In the genomic region with DNA sequence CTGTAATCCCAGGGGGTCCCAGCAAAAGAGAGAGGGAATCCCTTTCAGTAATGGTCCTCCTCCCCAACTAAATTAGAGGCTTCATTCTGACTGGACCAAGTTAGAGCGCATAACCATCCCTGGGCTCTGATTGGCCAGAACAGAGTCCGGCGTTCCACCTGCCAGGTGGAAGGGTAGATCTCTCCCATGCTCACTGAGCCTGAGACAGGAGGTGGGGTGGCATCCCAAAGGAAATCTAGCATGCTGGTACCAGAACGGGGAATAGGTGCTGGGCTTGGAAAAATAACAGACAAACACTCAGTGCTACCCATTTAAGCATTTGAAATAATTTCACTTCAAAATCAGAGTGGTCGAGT, we compare ENCODE assay signal across 16 cellular contexts. TPM values are rescaled to one million over a fixed set of nuclear protein-coding genes. Genes with fewer than 3 reads are reported as not detected.
DNase-seq lines count a peak whose midpoint lies in the region; ATAC-seq and TF ChIP-seq lines count a peak whose summit lies in the region.
"Had no signal": no experiment of that assay in that cellular context is flagged by ENCODE, and none has a peak within 500 bp of the region (broad histone marks: within the 10 kb centered on the region; RNA-seq: fewer than 3 reads in every experiment).

No MANE protein-coding gene starts in this region.

- no peak for TF ChIP-seq CTCF in GM06990 (IDR thresholded peaks at IDR 0.05; ENCODE audit: insufficient read depth, low read length, poor library complexity, severe bottlenecking)
- TF ChIP-seq CTCF in HL-60 (IDR thresholded peaks at IDR 0.05; ENCODE audit: insufficient read depth, low read length): no peak

- no peaks in the 10 kb centered on the region for H3K27me3 ChIP-seq in GM06990 (replicated peaks; ENCODE audit: control insufficient read depth, insufficient read depth, low read length)
- no peaks in the 10 kb centered on the region for H3K27me3 ChIP-seq in HL-60 (ENCODE audit: insufficient read depth, poor library complexity, severe bottlenecking)

- no peaks in the 10 kb centered on the region for H3K36me3 ChIP-seq in GM06990 (ENCODE audit: control insufficient read depth, insufficient read depth, low read length)

- H3K4me3 ChIP-seq in GM06990 (replicated peaks; ENCODE audit: low read depth, low read length): 0 out of 2 replicates have a peak overlapping the region, but pooled peaks have one; percentile 7
- no peak overlapping the region for H3K4me3 ChIP-seq in HL-60 (replicated peaks; ENCODE audit: insufficient read depth, low read length)

- no peak for DNase-seq in GM06990 (ENCODE audit: extremely low read depth, insufficient read length)
- no peak for DNase-seq in HL-60 (ENCODE audit: low read depth in 1 of 2, low spot score in 1 of 2)
- no peak for DNase-seq in iPS-NIHi7 (ENCODE audit: extremely low spot score)
- no peak for DNase-seq in NCI-H2171 (lab: John Stamatoyannopoulos, UW)
- no peak for DNase-seq in occipital lobe (lab: John Stamatoyannopoulos, UW)
- DNase-seq in COLO668 (lab: John Stamatoyannopoulos, UW; ENCODE audit: unreplicated experiment): no peak
- DNase-seq: activated naive CD4-positive, alpha-beta T cell; Calu3; NCI-H1048; NCI-H748 treated with DMSO at 0.1 percent for 48 hours; nephron progenitor cell; retina; SW 1271 had no signal

- peak overlapping the region; percentile 18; the same call in 1 of the 2 replicates for H3K27ac ChIP-seq in HL-60 (replicated peaks)

- ATAC-seq in GM19035 (IDR thresholded peaks at IDR 0.05; ENCODE audit: unreplicated experiment) (peak; percentile 19), HG02642 (IDR thresholded peaks at IDR 0.05; ENCODE audit: poor library complexity, unreplicated experiment) (peak; percentile 31)
- ATAC-seq: HepG2 had no signal

RNA-seq across cellular contexts. Expression of a gene that starts 21.0 kb away (rescaled TPM):
- 4.7 TPM for total RNA-seq in occipital lobe
